1 cellular context compared by ENCODE assay signal in the genomic region with DNA sequence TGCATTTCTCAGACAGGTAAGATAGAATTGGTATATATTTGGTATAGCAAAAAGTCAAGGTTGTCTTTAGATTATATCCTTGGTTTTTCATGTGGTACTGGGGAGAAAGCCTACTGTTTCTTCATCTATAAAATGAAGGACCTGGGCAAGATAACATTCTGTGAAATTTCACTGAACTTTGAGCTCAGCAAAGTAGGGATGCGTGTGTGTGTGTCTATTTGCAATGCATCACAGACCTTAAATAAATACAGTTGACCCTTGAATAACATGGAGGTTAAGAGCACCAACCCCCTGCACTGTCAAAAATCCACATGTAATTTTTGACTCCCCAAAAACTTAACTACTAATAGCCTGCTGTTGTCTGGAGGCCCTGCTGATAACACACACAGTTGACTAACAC.
A peak's percentile ranks its signal among the peaks of the same experiment; 100 is the strongest.
TF ChIP-seq lines count a peak whose summit lies in the region.

No MANE protein-coding gene starts in this region.

TF ChIP-seq in HepG2, 621 proteins besides CTCF, POLR2A, EP300 and RAD21 (continued from another document and continues in another):
- TF ChIP-seq, protein P1, sequence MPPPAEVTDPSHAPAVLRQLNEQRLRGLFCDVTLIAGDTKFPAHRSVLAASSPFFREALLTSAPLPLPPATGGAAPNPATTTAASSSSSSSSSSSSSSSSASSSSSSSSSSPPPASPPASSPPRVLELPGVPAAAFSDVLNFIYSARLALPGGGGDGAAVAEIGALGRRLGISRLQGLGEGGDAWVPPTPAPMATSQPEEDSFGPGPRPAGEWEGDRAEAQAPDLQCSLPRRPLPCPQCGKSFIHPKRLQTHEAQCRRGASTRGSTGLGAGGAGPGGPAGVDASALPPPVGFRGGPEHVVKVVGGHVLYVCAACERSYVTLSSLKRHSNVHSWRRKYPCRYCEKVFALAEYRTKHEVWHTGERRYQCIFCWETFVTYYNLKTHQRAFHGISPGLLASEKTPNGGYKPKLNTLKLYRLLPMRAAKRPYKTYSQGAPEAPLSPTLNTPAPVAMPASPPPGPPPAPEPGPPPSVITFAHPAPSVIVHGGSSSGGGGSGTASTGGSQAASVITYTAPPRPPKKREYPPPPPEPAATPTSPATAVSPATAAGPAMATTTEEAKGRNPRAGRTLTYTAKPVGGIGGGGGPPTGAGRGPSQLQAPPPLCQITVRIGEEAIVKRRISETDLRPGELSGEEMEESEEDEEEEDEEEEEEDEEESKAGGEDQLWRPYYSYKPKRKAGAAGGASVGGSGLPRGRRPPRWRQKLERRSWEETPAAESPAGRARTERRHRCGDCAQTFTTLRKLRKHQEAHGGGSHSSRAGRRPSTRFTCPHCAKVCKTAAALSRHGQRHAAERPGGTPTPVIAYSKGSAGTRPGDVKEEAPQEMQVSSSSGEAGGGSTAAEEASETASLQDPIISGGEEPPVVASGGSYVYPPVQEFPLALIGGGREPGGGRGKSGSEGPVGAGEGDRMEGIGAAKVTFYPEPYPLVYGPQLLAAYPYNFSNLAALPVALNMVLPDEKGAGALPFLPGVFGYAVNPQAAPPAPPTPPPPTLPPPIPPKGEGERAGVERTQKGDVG (CRISPR knock-in tag; IDR thresholded peaks at IDR 0.05; ENCODE audit: borderline replicate concordance): no peak
- TF ChIP-seq, protein P2, sequence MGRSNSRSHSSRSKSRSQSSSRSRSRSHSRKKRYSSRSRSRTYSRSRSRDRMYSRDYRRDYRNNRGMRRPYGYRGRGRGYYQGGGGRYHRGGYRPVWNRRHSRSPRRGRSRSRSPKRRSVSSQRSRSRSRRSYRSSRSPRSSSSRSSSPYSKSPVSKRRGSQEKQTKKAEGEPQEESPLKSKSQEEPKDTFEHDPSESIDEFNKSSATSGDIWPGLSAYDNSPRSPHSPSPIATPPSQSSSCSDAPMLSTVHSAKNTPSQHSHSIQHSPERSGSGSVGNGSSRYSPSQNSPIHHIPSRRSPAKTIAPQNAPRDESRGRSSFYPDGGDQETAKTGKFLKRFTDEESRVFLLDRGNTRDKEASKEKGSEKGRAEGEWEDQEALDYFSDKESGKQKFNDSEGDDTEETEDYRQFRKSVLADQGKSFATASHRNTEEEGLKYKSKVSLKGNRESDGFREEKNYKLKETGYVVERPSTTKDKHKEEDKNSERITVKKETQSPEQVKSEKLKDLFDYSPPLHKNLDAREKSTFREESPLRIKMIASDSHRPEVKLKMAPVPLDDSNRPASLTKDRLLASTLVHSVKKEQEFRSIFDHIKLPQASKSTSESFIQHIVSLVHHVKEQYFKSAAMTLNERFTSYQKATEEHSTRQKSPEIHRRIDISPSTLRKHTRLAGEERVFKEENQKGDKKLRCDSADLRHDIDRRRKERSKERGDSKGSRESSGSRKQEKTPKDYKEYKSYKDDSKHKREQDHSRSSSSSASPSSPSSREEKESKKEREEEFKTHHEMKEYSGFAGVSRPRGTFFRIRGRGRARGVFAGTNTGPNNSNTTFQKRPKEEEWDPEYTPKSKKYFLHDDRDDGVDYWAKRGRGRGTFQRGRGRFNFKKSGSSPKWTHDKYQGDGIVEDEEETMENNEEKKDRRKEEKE (IDR thresholded peaks at IDR 0.05): no peak
- TF ChIP-seq, protein P3, sequence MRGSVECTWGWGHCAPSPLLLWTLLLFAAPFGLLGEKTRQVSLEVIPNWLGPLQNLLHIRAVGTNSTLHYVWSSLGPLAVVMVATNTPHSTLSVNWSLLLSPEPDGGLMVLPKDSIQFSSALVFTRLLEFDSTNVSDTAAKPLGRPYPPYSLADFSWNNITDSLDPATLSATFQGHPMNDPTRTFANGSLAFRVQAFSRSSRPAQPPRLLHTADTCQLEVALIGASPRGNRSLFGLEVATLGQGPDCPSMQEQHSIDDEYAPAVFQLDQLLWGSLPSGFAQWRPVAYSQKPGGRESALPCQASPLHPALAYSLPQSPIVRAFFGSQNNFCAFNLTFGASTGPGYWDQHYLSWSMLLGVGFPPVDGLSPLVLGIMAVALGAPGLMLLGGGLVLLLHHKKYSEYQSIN (CRISPR knock-in tag; IDR thresholded peaks at IDR 0.05; ENCODE audit: borderline replicate concordance): no peak
- TF ChIP-seq, protein P4, sequence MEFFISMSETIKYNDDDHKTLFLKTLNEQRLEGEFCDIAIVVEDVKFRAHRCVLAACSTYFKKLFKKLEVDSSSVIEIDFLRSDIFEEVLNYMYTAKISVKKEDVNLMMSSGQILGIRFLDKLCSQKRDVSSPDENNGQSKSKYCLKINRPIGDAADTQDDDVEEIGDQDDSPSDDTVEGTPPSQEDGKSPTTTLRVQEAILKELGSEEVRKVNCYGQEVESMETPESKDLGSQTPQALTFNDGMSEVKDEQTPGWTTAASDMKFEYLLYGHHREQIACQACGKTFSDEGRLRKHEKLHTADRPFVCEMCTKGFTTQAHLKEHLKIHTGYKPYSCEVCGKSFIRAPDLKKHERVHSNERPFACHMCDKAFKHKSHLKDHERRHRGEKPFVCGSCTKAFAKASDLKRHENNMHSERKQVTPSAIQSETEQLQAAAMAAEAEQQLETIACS (CRISPR knock-in tag; IDR thresholded peaks at IDR 0.05): no peak
- no peak for TF ChIP-seq DDIT3 (CRISPR knock-in tag; IDR thresholded peaks at IDR 0.05)
- TF ChIP-seq ZFY (CRISPR knock-in tag; IDR thresholded peaks at IDR 0.05): no peak
- no peak for TF ChIP-seq CSRNP2 (CRISPR knock-in tag; conservative IDR thresholded peaks at IDR 0.05; ENCODE audit: low read depth)
- no peak for TF ChIP-seq ZNF569 (CRISPR knock-in tag; IDR thresholded peaks at IDR 0.05; ENCODE audit: borderline replicate concordance)
- TF ChIP-seq HCFC1 (IDR thresholded peaks at IDR 0.05; ENCODE audit: low read depth, low read length): no peak
- TF ChIP-seq ZBTB37 (CRISPR knock-in tag; IDR thresholded peaks at IDR 0.05): no peak
- no peak for TF ChIP-seq ZNF615 (CRISPR knock-in tag; IDR thresholded peaks at IDR 0.05; ENCODE audit: borderline replicate concordance)
- TF ChIP-seq CAMTA2 (CRISPR knock-in tag; IDR thresholded peaks at IDR 0.05; ENCODE audit: borderline replicate concordance): no peak
- no peak for TF ChIP-seq KMT2B (CRISPR knock-in tag; IDR thresholded peaks at IDR 0.05)
- peak; percentile 40; the same call in 1 of the 2 replicates for TF ChIP-seq BCL6 (CRISPR knock-in tag; IDR thresholded peaks at IDR 0.05)
- TF ChIP-seq HNRNPH1 (optimal IDR thresholded peaks at IDR 0.05; ENCODE audit: low read depth, low read length): no peak
- no peak for TF ChIP-seq ZNF850 (CRISPR knock-in tag; conservative IDR thresholded peaks at IDR 0.05)
- TF ChIP-seq CERS6 (CRISPR knock-in tag; IDR thresholded peaks at IDR 0.05): no peak
- TF ChIP-seq ZKSCAN1 (IDR thresholded peaks at IDR 0.05; ENCODE audit: low read length): no peak
- peak; percentile 80 for TF ChIP-seq GATAD2A (CRISPR knock-in tag; IDR thresholded peaks at IDR 0.05)
- no peak for TF ChIP-seq TAF15 (IDR thresholded peaks at IDR 0.05; ENCODE audit: low read depth, low read length, poor library complexity, severe bottlenecking)
- TF ChIP-seq SP5 (CRISPR knock-in tag; IDR thresholded peaks at IDR 0.05; ENCODE audit: borderline replicate concordance, low read depth): no peak
- TF ChIP-seq NFIC (IDR thresholded peaks at IDR 0.05; ENCODE audit: low read length): peak; percentile 63; the same call in 1 of the 2 replicates
- 0 out of 2 replicates have a peak, but pooled peaks have one; percentile 24 for TF ChIP-seq ISL2 (CRISPR knock-in tag; IDR thresholded peaks at IDR 0.05)
- no peak for TF ChIP-seq FOXC1 (CRISPR knock-in tag; IDR thresholded peaks at IDR 0.05; ENCODE audit: borderline replicate concordance)
- no peak for TF ChIP-seq FOXP1 (IDR thresholded peaks at IDR 0.05)
- peak; percentile 55; the same call in 1 of the 2 replicates for TF ChIP-seq FOXP1 (CRISPR knock-in tag; IDR thresholded peaks at IDR 0.05)
- TF ChIP-seq, protein P5, sequence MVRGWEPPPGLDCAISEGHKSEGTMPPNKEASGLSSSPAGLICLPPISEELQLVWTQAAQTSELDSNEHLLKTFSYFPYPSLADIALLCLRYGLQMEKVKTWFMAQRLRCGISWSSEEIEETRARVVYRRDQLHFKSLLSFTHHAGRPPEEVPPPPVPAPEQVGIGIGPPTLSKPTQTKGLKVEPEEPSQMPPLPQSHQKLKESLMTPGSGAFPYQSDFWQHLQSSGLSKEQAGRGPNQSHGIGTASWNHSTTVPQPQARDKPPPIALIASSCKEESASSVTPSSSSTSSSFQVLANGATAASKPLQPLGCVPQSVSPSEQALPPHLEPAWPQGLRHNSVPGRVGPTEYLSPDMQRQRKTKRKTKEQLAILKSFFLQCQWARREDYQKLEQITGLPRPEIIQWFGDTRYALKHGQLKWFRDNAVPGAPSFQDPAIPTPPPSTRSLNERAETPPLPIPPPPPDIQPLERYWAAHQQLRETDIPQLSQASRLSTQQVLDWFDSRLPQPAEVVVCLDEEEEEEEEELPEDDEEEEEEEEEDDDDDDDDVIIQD (CRISPR knock-in tag; IDR thresholded peaks at IDR 0.05; ENCODE audit: low read depth): peak; percentile 53; the same call in 1 of the 2 replicates
- TF ChIP-seq TOPORS (CRISPR knock-in tag; IDR thresholded peaks at IDR 0.05): no peak
- TF ChIP-seq, protein P6, sequence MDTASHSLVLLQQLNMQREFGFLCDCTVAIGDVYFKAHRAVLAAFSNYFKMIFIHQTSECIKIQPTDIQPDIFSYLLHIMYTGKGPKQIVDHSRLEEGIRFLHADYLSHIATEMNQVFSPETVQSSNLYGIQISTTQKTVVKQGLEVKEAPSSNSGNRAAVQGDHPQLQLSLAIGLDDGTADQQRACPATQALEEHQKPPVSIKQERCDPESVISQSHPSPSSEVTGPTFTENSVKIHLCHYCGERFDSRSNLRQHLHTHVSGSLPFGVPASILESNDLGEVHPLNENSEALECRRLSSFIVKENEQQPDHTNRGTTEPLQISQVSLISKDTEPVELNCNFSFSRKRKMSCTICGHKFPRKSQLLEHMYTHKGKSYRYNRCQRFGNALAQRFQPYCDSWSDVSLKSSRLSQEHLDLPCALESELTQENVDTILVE (CRISPR knock-in tag; IDR thresholded peaks at IDR 0.05): no peak
- no peak for TF ChIP-seq ZNF280B (CRISPR knock-in tag; IDR thresholded peaks at IDR 0.05; ENCODE audit: borderline replicate concordance)
- TF ChIP-seq, protein P7, sequence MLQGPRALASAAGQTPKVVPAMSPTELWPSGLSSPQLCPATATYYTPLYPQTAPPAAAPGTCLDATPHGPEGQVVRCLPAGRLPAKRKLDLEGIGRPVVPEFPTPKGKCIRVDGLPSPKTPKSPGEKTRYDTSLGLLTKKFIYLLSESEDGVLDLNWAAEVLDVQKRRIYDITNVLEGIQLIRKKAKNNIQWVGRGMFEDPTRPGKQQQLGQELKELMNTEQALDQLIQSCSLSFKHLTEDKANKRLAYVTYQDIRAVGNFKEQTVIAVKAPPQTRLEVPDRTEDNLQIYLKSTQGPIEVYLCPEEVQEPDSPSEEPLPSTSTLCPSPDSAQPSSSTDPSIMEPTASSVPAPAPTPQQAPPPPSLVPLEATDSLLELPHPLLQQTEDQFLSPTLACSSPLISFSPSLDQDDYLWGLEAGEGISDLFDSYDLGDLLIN (CRISPR knock-in tag; IDR thresholded peaks at IDR 0.05; ENCODE audit: borderline replicate concordance): no peak
- TF ChIP-seq ZGPAT (CRISPR knock-in tag; IDR thresholded peaks at IDR 0.05): 0 out of 2 replicates have a peak, but pooled peaks have one; percentile 26
